19 cellular contexts compared by ENCODE assay signal in the genomic region with DNA sequence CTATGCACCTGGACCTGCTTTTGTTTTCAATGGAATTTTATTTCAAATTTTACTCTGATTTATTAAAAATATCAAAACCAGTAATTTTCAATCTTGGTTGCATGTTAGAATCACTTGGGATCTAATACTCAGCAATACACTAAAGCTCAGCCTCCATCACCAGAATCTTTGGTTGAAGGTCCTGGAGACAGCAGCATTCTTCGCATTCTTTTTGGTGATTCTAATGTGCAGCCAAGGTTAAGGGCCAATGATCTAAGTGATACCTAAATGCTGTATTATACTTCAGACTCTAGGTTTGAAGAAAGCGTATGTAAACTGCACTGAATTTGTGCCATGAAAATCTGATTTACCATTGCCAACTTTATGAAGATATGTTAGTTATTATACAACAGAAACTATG.
"Had no signal": no experiment of that assay in that cellular context is flagged by ENCODE, and none has a peak within 500 bp of the region (broad histone marks: within the 10 kb centered on the region; RNA-seq: fewer than 3 reads in every experiment).

No MANE protein-coding gene starts in this region.

- H3K36me3 ChIP-seq: heart right ventricle, pancreas, stomach, thoracic aorta, transverse colon had no signal

- H3K4me1 Mint-ChIP-seq: memory B cell, naive B cell, nephron had no signal

- H3K27ac Mint-ChIP-seq: memory B cell, naive B cell, nephron, progenitor cell of endocrine pancreas had no signal

- H3K27me3 Mint-ChIP-seq: memory B cell, naive B cell, progenitor cell of endocrine pancreas had no signal

- H3K36me3 Mint-ChIP-seq: memory B cell, naive B cell had no signal

- H3K4me3 ChIP-seq: heart right ventricle, pancreas, stomach, thoracic aorta, transverse colon had no signal

- H3K4me1 ChIP-seq: heart right ventricle, pancreas, stomach had no signal

- H3K9me3 ChIP-seq: pancreas, thoracic aorta, transverse colon had no signal

- H3K27me3 ChIP-seq: heart right ventricle, pancreas, stomach, transverse colon had no signal

- FAIRE-seq: endometrium, frontal cortex, pancreas, small intestine had no signal

- H3K4me3 Mint-ChIP-seq: memory B cell, naive B cell, nephron had no signal

- DNase-seq: effector memory CD4-positive, alpha-beta T cell; heart right ventricle; naive B cell; occipital lobe; pancreas; right cardiac atrium; small intestine; stimulated activated CD4-positive, alpha-beta T cell treated with anti-CD3 and anti-CD28 coated beads, Interleukin-12 subunit alpha, Interleukin-12 subunit beta, amount 100 ng/mL, for 4 hours; stimulated activated naive CD4-positive, alpha-beta T cell; stomach; substantia nigra; transverse colon had no signal

- H3K27ac ChIP-seq: heart right ventricle, pancreas, stomach, thoracic aorta had no signal

- ATAC-seq: esophagus mucosa, heart right ventricle, pancreas, right cardiac atrium had no signal
